Comparison of ENCODE assay signal across 24 cellular contexts in genomic region chr7:138407792-138408191, GRCh38.
"Had no signal": no experiment of that assay in that cellular context is flagged by ENCODE, and none has a peak within 500 bp of the region (broad histone marks: within the 10 kb centered on the region; RNA-seq: fewer than 3 reads in every experiment).

No MANE protein-coding gene starts in this region.

- H3K9me3 ChIP-seq: heart left ventricle, sigmoid colon, spleen, thyroid gland had no signal

- H3K4me3 ChIP-seq: cardiac muscle cell, heart left ventricle, left ventricle myocardium inferior, sigmoid colon, spleen, thyroid gland had no signal

- H3K27ac ChIP-seq: cardiac muscle cell, left ventricle myocardium inferior, sigmoid colon, spleen, thyroid gland had no signal

- DNase-seq: activated CD4-positive, alpha-beta T cell treated with anti-CD3 and anti-CD28 coated beads for 48 hours; activated CD4-positive, CD25-positive, alpha-beta regulatory T cell; activated CD8-positive, alpha-beta T cell treated with anti-CD3 and anti-CD28 coated beads for 36 hours; activated naive CD4-positive, alpha-beta T cell treated with Interleukin-2 at 50 U/mL for 16 hours; activated naive CD8-positive, alpha-beta T cell treated with anti-CD3 and anti-CD28 coated beads, Interleukin-2, amount 10 ng/mL, durations not matched to agents 7 days and 5 days; activated T-cell treated with anti-CD3 and anti-CD28 coated beads, Interleukin-2, amount 50 U/mL, for 24 hours; amygdala; endodermal cell; erythroblast; heart left ventricle; kidney; left ventricle myocardium inferior; mesenchymal stem cell; naive thymus-derived CD8-positive, alpha-beta T cell; nucleus accumbens; posterior cingulate gyrus; sigmoid colon; spleen; stimulated activated CD4-positive, alpha-beta T cell treated with anti-CD3 and anti-CD28 coated beads, Interleukin-4, amount 100 ng/mL, for 4 hours; stimulated activated naive CD4-positive, alpha-beta T cell; T-cell; thyroid gland had no signal

- H3K27me3 ChIP-seq: cardiac muscle cell, heart left ventricle, sigmoid colon, thyroid gland had no signal

- H3K4me1 Mint-ChIP-seq: activated naive CD8-positive, alpha-beta T cell treated with anti-CD3 and anti-CD28 coated beads, Interleukin-2, amount 10 ng/mL, durations not matched to agents 7 days and 5 days; endodermal cell; naive thymus-derived CD8-positive, alpha-beta T cell; T-cell had no signal

- H3K9me3 Mint-ChIP-seq: activated CD8-positive, alpha-beta T cell treated with anti-CD3 and anti-CD28 coated beads for 36 hours; activated naive CD8-positive, alpha-beta T cell treated with anti-CD3 and anti-CD28 coated beads, Interleukin-2, amount 10 ng/mL, durations not matched to agents 7 days and 5 days; activated T-cell treated with anti-CD3 and anti-CD28 coated beads, Interleukin-2, amount 50 U/mL, for 24 hours; activated T-helper 2 cell treated with anti-CD3 and anti-CD28 coated beads, Interferon-gamma antibody, Interleukin-2, Interleukin-4, amounts not matched to agents 10 μg/mL and 5 μg/mL and 100 μg/mL, durations not matched to agents 14 hours and 24 hours and 36 hours; T-cell had no signal

- H3K36me3 Mint-ChIP-seq: activated naive CD8-positive, alpha-beta T cell treated with anti-CD3 and anti-CD28 coated beads, Interleukin-2, amount 10 ng/mL, durations not matched to agents 7 days and 5 days; T-cell had no signal

- H3K36me3 ChIP-seq: cardiac muscle cell, heart left ventricle, left ventricle myocardium inferior, sigmoid colon, spleen, thyroid gland had no signal

- H3K4me1 ChIP-seq: left ventricle myocardium inferior, sigmoid colon, spleen, thyroid gland had no signal

- H3K27ac Mint-ChIP-seq: activated CD8-positive, alpha-beta T cell treated with anti-CD3 and anti-CD28 coated beads for 36 hours; activated naive CD8-positive, alpha-beta T cell treated with anti-CD3 and anti-CD28 coated beads, Interleukin-2, amount 10 ng/mL, durations not matched to agents 7 days and 5 days; activated T-cell treated with anti-CD3 and anti-CD28 coated beads, Interleukin-2, amount 50 U/mL, for 24 hours; activated T-helper 2 cell treated with anti-CD3 and anti-CD28 coated beads, Interferon-gamma antibody, Interleukin-2, Interleukin-4, amounts not matched to agents 10 μg/mL and 5 μg/mL and 100 μg/mL, durations not matched to agents 14 hours and 24 hours and 36 hours; endodermal cell; naive thymus-derived CD8-positive, alpha-beta T cell; T-cell had no signal

- H3K4me3 Mint-ChIP-seq: activated CD8-positive, alpha-beta T cell treated with anti-CD3 and anti-CD28 coated beads for 36 hours; activated naive CD8-positive, alpha-beta T cell treated with anti-CD3 and anti-CD28 coated beads, Interleukin-2, amount 10 ng/mL, durations not matched to agents 7 days and 5 days; activated T-cell treated with anti-CD3 and anti-CD28 coated beads, Interleukin-2, amount 50 U/mL, for 24 hours; endodermal cell; naive thymus-derived CD8-positive, alpha-beta T cell; T-cell had no signal

- ATAC-seq: activated CD8-positive, alpha-beta T cell treated with anti-CD3 and anti-CD28 coated beads for 36 hours; naive thymus-derived CD8-positive, alpha-beta T cell; T-cell had no signal
